11 cellular contexts compared by ENCODE assay signal in the genomic region with DNA sequence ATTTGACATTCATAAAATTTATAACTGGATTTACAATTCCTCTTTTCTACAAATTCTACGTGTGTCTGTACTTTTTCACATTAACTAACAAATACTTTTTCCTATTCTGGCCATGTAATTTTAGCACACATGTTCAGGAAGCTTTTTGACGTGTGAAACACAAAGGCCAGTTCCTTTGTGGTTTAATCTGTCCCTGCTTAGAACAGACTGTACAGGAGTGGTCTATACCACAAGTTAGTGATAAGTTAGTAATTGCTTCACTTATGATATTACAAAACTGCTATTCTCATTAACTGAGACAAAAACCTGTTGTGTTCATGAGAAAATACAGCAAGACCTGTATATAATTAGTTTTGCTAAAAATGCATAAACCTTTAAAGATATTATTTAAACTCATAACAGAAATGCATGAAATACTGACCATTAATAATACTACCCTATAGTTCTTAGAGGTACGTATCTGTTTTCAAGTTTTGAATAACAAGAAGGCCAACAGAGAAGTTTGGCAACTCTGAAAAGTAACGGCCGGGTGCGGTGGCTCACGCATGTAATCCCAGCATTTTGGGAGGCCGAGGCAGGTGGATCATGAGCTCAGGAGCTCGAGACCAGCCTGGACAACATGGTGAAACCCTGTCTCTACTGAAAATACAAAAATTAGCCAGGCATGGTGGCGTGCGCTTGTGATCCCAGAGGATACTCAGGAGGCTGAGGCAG. TPM values are rescaled to one million over a fixed set of nuclear protein-coding genes. Genes with fewer than 3 reads are reported as not detected.
A peak's percentile ranks its signal among the peaks of the same experiment; 100 is the strongest.
DNase-seq lines count a peak whose midpoint lies in the region; ATAC-seq, FAIRE-seq and TF ChIP-seq lines count a peak whose summit lies in the region.
"Had no signal": no experiment of that assay in that cellular context is flagged by ENCODE, and none has a peak within 500 bp of the region (broad histone marks: within the 10 kb centered on the region; RNA-seq: fewer than 3 reads in every experiment).

No MANE protein-coding gene starts in this region.

- H3K27me3 ChIP-seq in keratinocyte (ENCODE audit: control insufficient read depth, extremely low read depth, insufficient read depth, low read length): no peaks in the 10 kb centered on the region
- H3K27me3 ChIP-seq: body of pancreas had no signal

- H3K9ac ChIP-seq in keratinocyte (ENCODE audit: control insufficient read depth, extremely low read depth, insufficient read depth, low read length): peak overlapping the region; percentile 42

- no peak overlapping the region for H2AFZ ChIP-seq in keratinocyte (ENCODE audit: control insufficient read depth, low read length)

- dilution Hi-C loops in keratinocyte (cut with MboI; ENCODE audit: extremely low pct_ligation_motif_present, low sequenced_read_pairs): no loop called here

- no peaks in the 10 kb centered on the region for H3K9me3 Mint-ChIP-seq in endothelial cell (ENCODE audit: unreplicated experiment)
- H3K9me3 Mint-ChIP-seq in progenitor cell of endocrine pancreas (ENCODE audit: low read depth): no peaks in the 10 kb centered on the region
- H3K9me3 Mint-ChIP-seq: stimulated activated naive CD8-positive, alpha-beta T cell treated with anti-CD3 and anti-CD28 coated beads, Interleukin-15, Interleukin-2, amounts not matched to agents 100 ng/mL and 50 ng/mL, for 24 hours had no signal

- FAIRE-seq in keratinocyte (lab: Jason Lieb, UNC): peak; percentile 83

- H3K9me1 ChIP-seq in keratinocyte (ENCODE audit: control insufficient read depth, extremely low read depth, insufficient read depth, low read length): no peaks in the 10 kb centered on the region

- H3K27me3 Mint-ChIP-seq in endothelial cell (ENCODE audit: unreplicated experiment): no peaks in the 10 kb centered on the region
- H3K27me3 Mint-ChIP-seq in progenitor cell of endocrine pancreas: no peaks in the 10 kb centered on the region
- H3K27me3 Mint-ChIP-seq: stimulated activated naive CD8-positive, alpha-beta T cell treated with anti-CD3 and anti-CD28 coated beads, Interleukin-15, Interleukin-2, amounts not matched to agents 100 ng/mL and 50 ng/mL, for 24 hours had no signal

- peak overlapping the region; percentile 73 for H3K27ac ChIP-seq in keratinocyte (ENCODE audit: control insufficient read depth, insufficient read depth, low read length)

- H3K9me3 ChIP-seq in keratinocyte (ENCODE audit: control insufficient read depth, low read depth, low read length): no peaks in the 10 kb centered on the region
- H3K9me3 ChIP-seq: body of pancreas had no signal

- H3K4me2 ChIP-seq in keratinocyte (ENCODE audit: control insufficient read depth, extremely low read depth, insufficient read depth, low read depth, low read length): peak overlapping the region; percentile 2

- H3K79me2 ChIP-seq in keratinocyte (ENCODE audit: control insufficient read depth, insufficient read depth, low read length): no peaks in the 10 kb centered on the region

- H3K27ac Mint-ChIP-seq in endothelial cell (ENCODE audit: unreplicated experiment) (no peak overlapping the region), progenitor cell of endocrine pancreas (no peak overlapping the region)
- H3K27ac Mint-ChIP-seq: IgD-negative memory B cell; stimulated activated naive CD8-positive, alpha-beta T cell treated with anti-CD3 and anti-CD28 coated beads, Interleukin-15, Interleukin-2, amounts not matched to agents 100 ng/mL and 50 ng/mL, for 24 hours had no signal

- ATAC-seq in GM19043 (IDR thresholded peaks at IDR 0.05; ENCODE audit: low read depth, unreplicated experiment) (peak; percentile 88), HG03060 (IDR thresholded peaks at IDR 0.05; ENCODE audit: low read depth, unreplicated experiment) (peak; percentile 59), GM19035 (IDR thresholded peaks at IDR 0.05; ENCODE audit: unreplicated experiment) (no peak)
- ATAC-seq: body of pancreas had no signal

- DNase-seq in OCI-M1 (lab: John Stamatoyannopoulos, UW) (peak; percentile 87), keratinocyte (ENCODE audit: low read depth, low spot score) (peak; percentile 64), endothelial cell (ENCODE audit: low spot score) (no peak), progenitor cell of endocrine pancreas (ENCODE audit: low spot score, unreplicated experiment) (no peak), T-helper 1 cell (no peak)

- H3K36me3 ChIP-seq in keratinocyte (ENCODE audit: control insufficient read depth in 2 of 2, extremely low read depth in 1 of 2, insufficient read depth in 2 of 2, low read length in 2 of 2): no peaks in the 10 kb centered on the region

- H4K20me1 ChIP-seq in keratinocyte (ENCODE audit: control insufficient read depth, extremely low read depth, insufficient read depth, low read length): no peaks in the 10 kb centered on the region

- TF ChIP-seq CTCF in keratinocyte (optimal IDR thresholded peaks at IDR 0.05 in 1 of 3, IDR thresholded peaks at IDR 0.05 in 1 of 3, conservative IDR thresholded peaks at IDR 0.05 in 1 of 3; ENCODE audit: extremely low read depth in 1 of 3, insufficient read depth in 2 of 3, low read length in 3 of 3): no peak
- TF ChIP-seq CTCF in endothelial cell (IDR thresholded peaks at IDR 0.05; ENCODE audit: unreplicated experiment): no peak
- no peak for TF ChIP-seq CTCF in progenitor cell of endocrine pancreas (IDR thresholded peaks at IDR 0.05; ENCODE audit: unreplicated experiment)

- H3K4me1 ChIP-seq in keratinocyte (ENCODE audit: control insufficient read depth, extremely low read depth, insufficient read depth, low read length): peaks cover 69% of the 10 kb centered on the region
- H3K4me1 ChIP-seq: body of pancreas had no signal

- H3K4me3 Mint-ChIP-seq in endothelial cell (ENCODE audit: unreplicated experiment) (no peak overlapping the region), progenitor cell of endocrine pancreas (ENCODE audit: low read depth) (no peak overlapping the region)
- H3K4me3 Mint-ChIP-seq: stimulated activated naive CD8-positive, alpha-beta T cell treated with anti-CD3 and anti-CD28 coated beads, Interleukin-15, Interleukin-2, amounts not matched to agents 100 ng/mL and 50 ng/mL, for 24 hours had no signal

- H3K4me1 Mint-ChIP-seq in endothelial cell (ENCODE audit: unreplicated experiment): no peaks in the 10 kb centered on the region
- H3K4me1 Mint-ChIP-seq in progenitor cell of endocrine pancreas (ENCODE audit: low read depth): no peaks in the 10 kb centered on the region

- no peaks in the 10 kb centered on the region for H3K36me3 Mint-ChIP-seq in endothelial cell (ENCODE audit: low read depth, unreplicated experiment)
- H3K36me3 Mint-ChIP-seq in progenitor cell of endocrine pancreas (ENCODE audit: insufficient read depth): no peaks in the 10 kb centered on the region
- H3K36me3 Mint-ChIP-seq: IgD-negative memory B cell had no signal

- H3K4me3 ChIP-seq in keratinocyte (ENCODE audit: control insufficient read depth in 2 of 3, extremely low read depth in 1 of 3, insufficient read depth in 2 of 3, low read depth in 1 of 3, low read length in 3 of 3): no peak overlapping the region
- H3K4me3 ChIP-seq: body of pancreas had no signal

RNA-seq across cellular contexts. Expression of gene AREG, which starts 13.7 kb away (rescaled TPM):
- 789 to 1,566 TPM (median 1,110 TPM) in 3 replicates for polyA plus RNA-seq in keratinocyte
- 1,014 TPM for polyA plus RNA-seq in keratinocyte (2011; ENCODE audit: low read depth)
- polyA plus RNA-seq in keratinocyte (2011; cell fraction: cytosol; rRNA removed): 1,009 and 1,335 TPM in 2 replicates
- 1,924 and 2,206 TPM in 2 replicates for polyA plus RNA-seq in keratinocyte (2011; cell fraction: nucleus; rRNA removed)
- 940 and 1,075 TPM in 2 replicates for polyA plus RNA-seq in keratinocyte (2012; ENCODE audit: low replicate concordance)
- 250 to 495 TPM (median 271 TPM) in 3 replicates for polyA minus RNA-seq in keratinocyte
- polyA minus RNA-seq in keratinocyte (2011; cell fraction: cytosol; rRNA and poly(A)+ RNA removed): 555 TPM
- 568 and 706 TPM in 2 replicates for polyA minus RNA-seq in keratinocyte (2011; cell fraction: nucleus; rRNA and poly(A)+ RNA removed)
- total RNA-seq in endothelial cell (ENCODE audit: unreplicated experiment): not detected
- total RNA-seq in progenitor cell of endocrine pancreas: 2.2 and 3.6 TPM in 2 replicates

Comparison
In these comparisons a context has a peak if more than half of its experiments do, and no peak if none do; other contexts are left out.
1. DNase-seq: peak in OCI-M1 (single experiment) and keratinocyte (single experiment); none in endothelial cell (single experiment), progenitor cell of endocrine pancreas (single experiment) and T-helper 1 cell (0 of 5).